13 cellular contexts compared by ENCODE assay signal in the genomic region with DNA sequence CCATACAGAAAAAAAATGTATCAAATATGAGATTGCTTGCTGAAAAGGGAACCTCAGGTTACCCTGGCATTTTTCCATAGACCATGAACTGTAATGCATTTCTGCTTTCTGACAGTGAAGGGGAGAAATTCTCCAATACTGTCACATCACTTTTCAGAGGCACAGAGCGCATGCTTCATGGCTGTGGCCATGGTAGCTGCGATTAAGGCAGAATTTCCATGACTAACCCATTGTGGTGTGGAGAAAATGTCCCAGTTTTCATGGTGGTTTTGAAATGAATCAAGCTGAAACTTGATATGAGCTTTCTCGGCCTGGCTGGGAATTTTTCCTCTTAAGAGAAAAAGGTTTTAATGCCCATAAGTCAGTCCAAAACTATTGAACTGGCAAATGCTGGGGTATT. TPM values are rescaled to one million over a fixed set of nuclear protein-coding genes. Genes with fewer than 3 reads are reported as not detected.
DNase-seq lines count a peak whose midpoint lies in the region; ATAC-seq and TF ChIP-seq lines count a peak whose summit lies in the region.
"Had no signal": no experiment of that assay in that cellular context is flagged by ENCODE, and none has a peak within 500 bp of the region (broad histone marks: within the 10 kb centered on the region; RNA-seq: fewer than 3 reads in every experiment).

No MANE protein-coding gene starts in this region.

- H3K4me1 ChIP-seq in mesenchymal stem cell (ENCODE audit: control insufficient read depth, insufficient read depth, low read depth, low read length) (peaks cover 5% of the 10 kb centered on the region), gastrocnemius medialis (no peaks in the 10 kb centered on the region)
- H3K4me1 ChIP-seq in CD8-positive, alpha-beta T cell (ENCODE audit: insufficient read depth, low read length) = no peaks in the 10 kb centered on the region
- H3K4me1 ChIP-seq: tibial artery had no signal

- no peaks in the 10 kb centered on the region for H3K79me1 ChIP-seq in mesenchymal stem cell (replicated peaks; ENCODE audit: low read length, poor library complexity, severe bottlenecking)

- in situ Hi-C loops in gastrocnemius medialis (cut with MboI; ENCODE audit: low sequenced_read_pairs in 4 of 4) = loop anchor here in 1 of 4 donors (25.0 kb wide), 1 partner anchor 333 kb away; a partner anchor contains a TSS

- H3K9me3 Mint-ChIP-seq in CD4-positive, alpha-beta T cell = no peaks in the 10 kb centered on the region
- no peaks in the 10 kb centered on the region for H3K9me3 Mint-ChIP-seq in HFFc6
- no peaks in the 10 kb centered on the region for H3K9me3 Mint-ChIP-seq in activated CD4-positive, alpha-beta memory T cell treated with anti-CD3 and anti-CD28 coated beads, Interleukin-2, amount 10 ng/mL, durations not matched to agents 7 days and 5 days
- no peaks in the 10 kb centered on the region for H3K9me3 Mint-ChIP-seq in CD8-positive, alpha-beta T cell
- H3K9me3 Mint-ChIP-seq: activated naive CD8-positive, alpha-beta T cell treated with anti-CD3 and anti-CD28 coated beads, Interleukin-2, amount 10 ng/mL, durations not matched to agents 7 days and 5 days had no signal

- H3K9me3 ChIP-seq in CD4-positive, alpha-beta T cell (ENCODE audit: control insufficient read depth, low read length) = no peaks in the 10 kb centered on the region
- H3K9me3 ChIP-seq in mesenchymal stem cell (ENCODE audit: control insufficient read depth, low read length) = no peaks in the 10 kb centered on the region
- H3K9me3 ChIP-seq in CD8-positive, alpha-beta T cell (ENCODE audit: low read length) = no peaks in the 10 kb centered on the region
- H3K9me3 ChIP-seq in gastrocnemius medialis = no peaks in the 10 kb centered on the region
- H3K9me3 ChIP-seq: tibial artery had no signal

- H3K18ac ChIP-seq in mesenchymal stem cell (ENCODE audit: low read depth in 1 of 2, low read length in 2 of 2) = no peak overlapping the region

- H3K4me2 ChIP-seq in mesenchymal stem cell (ENCODE audit: low read length, poor library complexity, severe bottlenecking) = no peak overlapping the region

- H3K4me3 Mint-ChIP-seq in CD4-positive, alpha-beta T cell = no peak overlapping the region
- no peak overlapping the region for H3K4me3 Mint-ChIP-seq in HFFc6
- no peak overlapping the region for H3K4me3 Mint-ChIP-seq in activated CD4-positive, alpha-beta memory T cell treated with anti-CD3 and anti-CD28 coated beads, Interleukin-2, amount 10 ng/mL, durations not matched to agents 7 days and 5 days
- H3K4me3 Mint-ChIP-seq in CD8-positive, alpha-beta T cell = no peak overlapping the region
- H3K4me3 Mint-ChIP-seq: activated naive CD8-positive, alpha-beta T cell treated with anti-CD3 and anti-CD28 coated beads, Interleukin-2, amount 10 ng/mL, durations not matched to agents 7 days and 5 days had no signal

- no peak for TF ChIP-seq CTCF in CD4-positive, alpha-beta T cell (IDR thresholded peaks at IDR 0.05)
- TF ChIP-seq CTCF in HFFc6 (IDR thresholded peaks at IDR 0.05) (no peak), gastrocnemius medialis (IDR thresholded peaks at IDR 0.05 in 4 of 5, conservative IDR thresholded peaks at IDR 0.05 in 1 of 5) (no peak)
- TF ChIP-seq CTCF in CD8-positive, alpha-beta T cell (IDR thresholded peaks at IDR 0.05) = no peak

- H2AFZ ChIP-seq in mesenchymal stem cell (ENCODE audit: low read depth, low read length) = no peak overlapping the region

- H3K27me3 Mint-ChIP-seq in CD4-positive, alpha-beta T cell = no peaks in the 10 kb centered on the region
- H3K27me3 Mint-ChIP-seq in HFFc6 (ENCODE audit: insufficient read depth) = no peaks in the 10 kb centered on the region
- no peaks in the 10 kb centered on the region for H3K27me3 Mint-ChIP-seq in activated CD4-positive, alpha-beta memory T cell treated with anti-CD3 and anti-CD28 coated beads, Interleukin-2, amount 10 ng/mL, durations not matched to agents 7 days and 5 days
- no peaks in the 10 kb centered on the region for H3K27me3 Mint-ChIP-seq in CD8-positive, alpha-beta T cell (ENCODE audit: low read depth)
- H3K27me3 Mint-ChIP-seq: activated naive CD8-positive, alpha-beta T cell treated with anti-CD3 and anti-CD28 coated beads, Interleukin-2, amount 10 ng/mL, durations not matched to agents 7 days and 5 days had no signal

- POLR2A ChIA-PET in CD4-positive, alpha-beta T cell (lab: Charles Lee) = interaction anchor here (0.6 kb wide), 1 partner anchor 333 kb away, joined by 3 read pairs; no protein-coding TSS in a partner anchor
- POLR2A ChIA-PET in activated CD4-positive, alpha-beta memory T cell treated with anti-CD3 and anti-CD28 coated beads, Interleukin-2, amount 10 ng/mL, durations not matched to agents 7 days and 5 days (lab: Charles Lee) = interaction anchor here (1.0 kb wide), 1 partner anchor 9 kb away, joined by 4 read pairs; no protein-coding TSS in a partner anchor
- POLR2A ChIA-PET in CD8-positive, alpha-beta T cell (lab: Charles Lee) = no interaction called here

- no peak overlapping the region for H3K14ac ChIP-seq in mesenchymal stem cell (ENCODE audit: low read length in 2 of 2)

- DNase-seq in CD4-positive, alpha-beta T cell = no peak
- DNase-seq in HFFc6 (peak; percentile 61), mesenchymal stem cell (peak; percentile 8), cerebellum (ENCODE audit: low spot score) (no peak), gastrocnemius medialis (no peak)
- peak; percentile 18 for DNase-seq in activated CD4-positive, alpha-beta memory T cell treated with anti-CD3 and anti-CD28 coated beads, Interleukin-2, amount 10 ng/mL, durations not matched to agents 7 days and 5 days
- no peak for DNase-seq in CD8-positive, alpha-beta T cell
- DNase-seq: activated naive CD8-positive, alpha-beta T cell treated with anti-CD3 and anti-CD28 coated beads, Interleukin-2, amount 10 ng/mL, durations not matched to agents 7 days and 5 days; NCI-H1092 treated with DMSO at 0.1 percent for 48 hours; SHP77; tibial artery had no signal

- peaks cover 36% of the 10 kb centered on the region for H3K36me3 Mint-ChIP-seq in CD4-positive, alpha-beta T cell (ENCODE audit: low read depth)
- H3K36me3 Mint-ChIP-seq in HFFc6 (ENCODE audit: low read depth) = no peaks in the 10 kb centered on the region
- peaks cover 11% of the 10 kb centered on the region for H3K36me3 Mint-ChIP-seq in activated CD4-positive, alpha-beta memory T cell treated with anti-CD3 and anti-CD28 coated beads, Interleukin-2, amount 10 ng/mL, durations not matched to agents 7 days and 5 days (ENCODE audit: low read depth)
- H3K36me3 Mint-ChIP-seq in CD8-positive, alpha-beta T cell = peaks cover 42% of the 10 kb centered on the region
- H3K36me3 Mint-ChIP-seq: activated naive CD8-positive, alpha-beta T cell treated with anti-CD3 and anti-CD28 coated beads, Interleukin-2, amount 10 ng/mL, durations not matched to agents 7 days and 5 days had no signal

- H2BK5ac ChIP-seq in mesenchymal stem cell (ENCODE audit: low read depth, low read length, poor library complexity, severe bottlenecking) = no peak overlapping the region

- H3K4me1 Mint-ChIP-seq in CD4-positive, alpha-beta T cell (ENCODE audit: low read depth) = peaks cover 3% of the 10 kb centered on the region
- peaks cover 24% of the 10 kb centered on the region for H3K4me1 Mint-ChIP-seq in HFFc6 (ENCODE audit: low read depth)
- peaks cover 35% of the 10 kb centered on the region for H3K4me1 Mint-ChIP-seq in activated CD4-positive, alpha-beta memory T cell treated with anti-CD3 and anti-CD28 coated beads, Interleukin-2, amount 10 ng/mL, durations not matched to agents 7 days and 5 days
- peaks cover 2% of the 10 kb centered on the region for H3K4me1 Mint-ChIP-seq in CD8-positive, alpha-beta T cell (ENCODE audit: low read depth)

- H3K27ac Mint-ChIP-seq in CD4-positive, alpha-beta T cell = peak overlapping the region; percentile 75
- H3K27ac Mint-ChIP-seq in HFFc6 = peak overlapping the region; percentile 75
- no peak overlapping the region for H3K27ac Mint-ChIP-seq in activated CD4-positive, alpha-beta memory T cell treated with anti-CD3 and anti-CD28 coated beads, Interleukin-2, amount 10 ng/mL, durations not matched to agents 7 days and 5 days
- no peak overlapping the region for H3K27ac Mint-ChIP-seq in CD8-positive, alpha-beta T cell
- H3K27ac Mint-ChIP-seq: activated naive CD8-positive, alpha-beta T cell treated with anti-CD3 and anti-CD28 coated beads, Interleukin-2, amount 10 ng/mL, durations not matched to agents 7 days and 5 days had no signal

- H4K91ac ChIP-seq in mesenchymal stem cell (ENCODE audit: low read length) = no peak overlapping the region

- no peak overlapping the region for H2BK120ac ChIP-seq in mesenchymal stem cell (ENCODE audit: low read depth, low read length)

- no peaks in the 10 kb centered on the region for H3K36me3 ChIP-seq in mesenchymal stem cell (ENCODE audit: control insufficient read depth in 1 of 2, insufficient read depth in 2 of 2, low read depth in 1 of 2, low read length in 2 of 2)
- H3K36me3 ChIP-seq in CD8-positive, alpha-beta T cell (ENCODE audit: insufficient read depth, low read length) = no peaks in the 10 kb centered on the region
- no peaks in the 10 kb centered on the region for H3K36me3 ChIP-seq in gastrocnemius medialis
- H3K36me3 ChIP-seq: tibial artery had no signal

- CTCF ChIA-PET in CD4-positive, alpha-beta T cell (lab: Charles Lee) = no interaction called here
- CTCF ChIA-PET in activated CD4-positive, alpha-beta memory T cell treated with anti-CD3 and anti-CD28 coated beads, Interleukin-2, amount 10 ng/mL, durations not matched to agents 7 days and 5 days (lab: Charles Lee) = interaction anchor here (0.9 kb wide), 1 partner anchor 19 kb away, joined by 3 read pairs; no protein-coding TSS in a partner anchor
- CTCF ChIA-PET in CD8-positive, alpha-beta T cell (lab: Charles Lee) = no interaction called here

- H3K9ac ChIP-seq in mesenchymal stem cell (ENCODE audit: low read length) = no peak overlapping the region

- no peak overlapping the region for H3K27ac ChIP-seq in CD4-positive, alpha-beta T cell (ENCODE audit: low read depth, low read length)
- H3K27ac ChIP-seq in mesenchymal stem cell (ENCODE audit: low read length, poor library complexity, severe bottlenecking) (no peak overlapping the region), gastrocnemius medialis (no peak overlapping the region)
- no peak overlapping the region for H3K27ac ChIP-seq in CD8-positive, alpha-beta T cell (ENCODE audit: low read depth, low read length)
- H3K27ac ChIP-seq: tibial artery had no signal

- no peak overlapping the region for H3K4ac ChIP-seq in mesenchymal stem cell (ENCODE audit: low read depth in 1 of 2, low read length in 2 of 2)

- H2AK5ac ChIP-seq in mesenchymal stem cell (ENCODE audit: low read length, severe bottlenecking) = no peak overlapping the region

- no peak overlapping the region for H3K4me3 ChIP-seq in mesenchymal stem cell (ENCODE audit: insufficient read depth in 1 of 2, low read depth in 1 of 2, low read length in 2 of 2)
- no peak overlapping the region for H3K4me3 ChIP-seq in CD8-positive, alpha-beta T cell (ENCODE audit: low read depth, low read length)
- no peak overlapping the region for H3K4me3 ChIP-seq in gastrocnemius medialis
- H3K4me3 ChIP-seq: tibial artery had no signal

- 100% methylated on average over 3 of the region's 3 CpGs for WGBS in mesenchymal stem cell

- no peak overlapping the region for H4K8ac ChIP-seq in mesenchymal stem cell (ENCODE audit: low read length)

- H2BK12ac ChIP-seq in mesenchymal stem cell (ENCODE audit: low read length in 2 of 2) = no peak overlapping the region

- intact Hi-C loops in CD4-positive, alpha-beta T cell (cut with DNase I, micrococcal nuclease) = no loop called here
- intact Hi-C loops in CD8-positive, alpha-beta T cell (cut with DNase I, micrococcal nuclease) = no loop called here
- intact Hi-C loops in gastrocnemius medialis (cut with DNase I; ENCODE audit: low total_unique reads) = no loop called here

- H3K27me3 ChIP-seq in CD4-positive, alpha-beta T cell (ENCODE audit: control insufficient read depth, insufficient read depth, low read length) = no peaks in the 10 kb centered on the region
- peaks cover 0 to 9% of the 10 kb centered on the region in 2 experiments for H3K27me3 ChIP-seq in mesenchymal stem cell (ENCODE audit: control insufficient read depth in 1 of 2, insufficient read depth in 1 of 2, low read length in 2 of 2)
- no peaks in the 10 kb centered on the region for H3K27me3 ChIP-seq in CD8-positive, alpha-beta T cell (ENCODE audit: insufficient read depth, low read length)
- H3K27me3 ChIP-seq in gastrocnemius medialis = no peaks in the 10 kb centered on the region
- H3K27me3 ChIP-seq: tibial artery had no signal

- no peak for TF ChIP-seq POLR2A in gastrocnemius medialis (IDR thresholded peaks at IDR 0.05)

- no peak overlapping the region for H2BK15ac ChIP-seq in mesenchymal stem cell (ENCODE audit: low read depth, poor library complexity, severe bottlenecking)

- no peak for ATAC-seq in CD4-positive, alpha-beta T cell (ENCODE audit: poor library complexity)
- ATAC-seq in GM18867 (IDR thresholded peaks at IDR 0.05; ENCODE audit: unreplicated experiment) = no peak
- ATAC-seq in CD8-positive, alpha-beta T cell = no peak
- ATAC-seq in gastrocnemius medialis = no peak

- no peak overlapping the region for H3K23ac ChIP-seq in mesenchymal stem cell (ENCODE audit: low read length in 2 of 2)

RNA-seq across cellular contexts. Expression of a gene that starts 39.5 kb away (rescaled TPM):
- total RNA-seq in CD4-positive, alpha-beta T cell = under 1 TPM in 1 of 2 experiments, not detected in 1; 0.14 TPM
- under 1 TPM; 0.09 to 0.29 (median 0.23) TPM for total RNA-seq in HFFc6 (2021; fragmentation: NEBNext Ultra II Directional; extraction: Animal tissue kit (Norgen Biotek cat#: 25700))
- total RNA-seq in activated CD4-positive, alpha-beta memory T cell treated with anti-CD3 and anti-CD28 coated beads, Interleukin-2, amount 10 ng/mL, durations not matched to agents 7 days and 5 days = under 1 TPM; 0.28 to 0.38 TPM
- 0.26 TPM for polyA plus RNA-seq in mesenchymal stem cell (2013, experiment 1 of 2)
- polyA plus RNA-seq in mesenchymal stem cell (2013, experiment 2 of 2) = 0.21 TPM
- under 1 TPM in 1 of 2 experiments, not detected in 1; 0.14 TPM for total RNA-seq in CD8-positive, alpha-beta T cell
- 0.82 TPM for total RNA-seq in cerebellum
- not detected for total RNA-seq in gastrocnemius medialis
- total RNA-seq: posterior vena cava had no signal

Comparison
In these comparisons a context has a peak if more than half of its experiments do, and no peak if none do; other contexts are left out.
1. DNase-seq: peak in HFFc6 (single experiment), activated CD4-positive, alpha-beta memory T cell treated with anti-CD3 and anti-CD28 coated beads, Interleukin-2, amount 10 ng/mL, durations not matched to agents 7 days and 5 days (single experiment) and mesenchymal stem cell (single experiment); none in CD4-positive, alpha-beta T cell (0 of 10), CD8-positive, alpha-beta T cell (0 of 7), cerebellum (single experiment) and gastrocnemius medialis (0 of 2).
2. H3K27ac Mint-ChIP-seq: peak in CD4-positive, alpha-beta T cell (single experiment) and HFFc6 (single experiment); none in activated CD4-positive, alpha-beta memory T cell treated with anti-CD3 and anti-CD28 coated beads, Interleukin-2, amount 10 ng/mL, durations not matched to agents 7 days and 5 days (single experiment) and CD8-positive, alpha-beta T cell (single experiment).